ENCODE assay signal across 19 cellular contexts in genomic region chr6:40954446-40955180, GRCh38.
DNase-seq lines count a peak whose midpoint lies in the region; ATAC-seq, FAIRE-seq and TF ChIP-seq lines count a peak whose summit lies in the region.
"Had no signal": no experiment of that assay in that cellular context is flagged by ENCODE, and none has a peak within 500 bp of the region (broad histone marks: within the 10 kb centered on the region; RNA-seq: fewer than 3 reads in every experiment).

No MANE protein-coding gene starts in this region.

- H3K56ac ChIP-seq in H1 (replicated peaks; ENCODE audit: insufficient read length, low read depth, low read length) = no peak overlapping the region

- H3K36me3 ChIP-seq in HepG2 (replicated peaks in 1 of 2; ENCODE audit: control insufficient read depth in 1 of 2, insufficient read depth in 2 of 2, low read length in 2 of 2) (no peaks in the 10 kb centered on the region), right lobe of liver (no peaks in the 10 kb centered on the region), H1 (ENCODE audit: control insufficient read depth in 2 of 4, insufficient read depth in 4 of 4, low read length in 3 of 4) (no peaks in the 10 kb centered on the region), neuronal stem cell (replicated peaks in 1 of 2; ENCODE audit: control insufficient read depth in 2 of 2, insufficient read depth in 2 of 2, low read length in 2 of 2) (no peaks in the 10 kb centered on the region)
- H3K36me3 ChIP-seq in CD4-positive, alpha-beta memory T cell (ENCODE audit: insufficient read depth, low read length) = no peaks in the 10 kb centered on the region
- H3K36me3 ChIP-seq: BLaER1 treated with 17β-estradiol and CSF1 and Interleukin-3, amounts not matched to agents 10 nM and 100 nM; HAP-1 had no signal

- H3K18ac ChIP-seq in H1 (ENCODE audit: extremely low read depth, low read length) (no peak overlapping the region), neuronal stem cell (ENCODE audit: low read length) (peak overlapping the region; percentile 75)

- H3K4ac ChIP-seq in H1 (replicated peaks; ENCODE audit: insufficient read length, low read depth, low read length) (no peak overlapping the region), neuronal stem cell (ENCODE audit: low read length) (no peak overlapping the region)

- H3K9me3 ChIP-seq in HepG2 (ENCODE audit: low read length) = no peaks in the 10 kb centered on the region
- no peaks in the 10 kb centered on the region for H3K9me3 ChIP-seq in right lobe of liver
- no peaks in the 10 kb centered on the region for H3K9me3 ChIP-seq in H1 (ENCODE audit: insufficient read depth in 2 of 2, low read depth in 1 of 2, low read length in 1 of 2)
- no peaks in the 10 kb centered on the region for H3K9me3 ChIP-seq in neuronal stem cell (replicated peaks in 1 of 2; ENCODE audit: control insufficient read depth in 2 of 2, insufficient read depth in 1 of 2, low read depth in 1 of 2, low read length in 2 of 2)
- H3K9me3 ChIP-seq in CD4-positive, alpha-beta memory T cell (ENCODE audit: control insufficient read depth in 1 of 2, low read length in 2 of 2) = no peaks in the 10 kb centered on the region
- H3K9me3 ChIP-seq: BLaER1 treated with 17β-estradiol and CSF1 and Interleukin-3, amounts not matched to agents 10 nM and 100 nM; HAP-1 had no signal

- H2BK12ac ChIP-seq in H1 (ENCODE audit: low read depth, low read length) = peak overlapping the region; percentile 23; the same call in 1 of the 2 replicates
- no peak overlapping the region for H2BK12ac ChIP-seq in neuronal stem cell (ENCODE audit: low read length)

- H3K4me1 Mint-ChIP-seq in CD4-positive, alpha-beta memory T cell = no peaks in the 10 kb centered on the region
- H3K4me1 Mint-ChIP-seq: CD8-positive, alpha-beta memory T cell had no signal

- H3K9me3 Mint-ChIP-seq in CD4-positive, alpha-beta memory T cell = no peaks in the 10 kb centered on the region
- H3K9me3 Mint-ChIP-seq: CD8-positive, alpha-beta memory T cell had no signal

- no peak overlapping the region for H2BK120ac ChIP-seq in H1 (replicated peaks; ENCODE audit: low read depth, low read length)
- no peak overlapping the region for H2BK120ac ChIP-seq in neuronal stem cell (ENCODE audit: low read depth, low read length)

- intact Hi-C loops in HepG2 (cut with micrococcal nuclease; ENCODE audit: unreplicated experiment) = loop anchor here (5.0 kb wide), 1 partner anchor 57 kb away; no protein-coding TSS in a partner anchor
- intact Hi-C loops in right lobe of liver (cut with DNase I) = no loop called here
- intact Hi-C loops in CD4-positive, alpha-beta memory T cell (cut with micrococcal nuclease) = no loop called here

- H3K27me3 ChIP-seq in HepG2 (ENCODE audit: control insufficient read depth in 1 of 2, insufficient read depth in 2 of 2, low read length in 2 of 2) (peaks cover 0 to 5% of the 10 kb centered on the region in 2 experiments; a peak in 4 of 5 replicates), right lobe of liver (no peaks in the 10 kb centered on the region), H1 (replicated peaks in 1 of 4; ENCODE audit: control insufficient read depth in 3 of 4, extremely low read depth in 1 of 4, insufficient read depth in 3 of 4, low read length in 3 of 4) (no peaks in the 10 kb centered on the region), neuronal stem cell (ENCODE audit: control insufficient read depth in 3 of 3, insufficient read depth in 3 of 3, low read depth in 1 of 3, low read length in 3 of 3) (no peaks in the 10 kb centered on the region)
- H3K27me3 ChIP-seq in CD4-positive, alpha-beta memory T cell (ENCODE audit: insufficient read depth, low read length) = no peaks in the 10 kb centered on the region
- H3K27me3 ChIP-seq: BLaER1 treated with 17β-estradiol and CSF1 and Interleukin-3, amounts not matched to agents 10 nM and 100 nM had no signal

- no peak overlapping the region for H3K4me3 ChIP-seq in HepG2 (replicated peaks in 1 of 3; ENCODE audit: insufficient read depth in 1 of 3, low read depth in 2 of 3, low read length in 3 of 3)
- no peak overlapping the region for H3K4me3 ChIP-seq in right lobe of liver
- no peak overlapping the region for H3K4me3 ChIP-seq in H1 (ENCODE audit: extremely low read depth in 1 of 4, insufficient read depth in 2 of 4, low read depth in 3 of 4, low read length in 4 of 4)
- H3K4me3 ChIP-seq in neuronal stem cell (ENCODE audit: low read length in 2 of 2) = peak overlapping the region in 1 of 2 donors; percentile 52
- no peak overlapping the region for H3K4me3 ChIP-seq in CD4-positive, alpha-beta memory T cell (ENCODE audit: low read length in 2 of 2)
- H3K4me3 ChIP-seq: BLaER1 treated with 17β-estradiol and CSF1 and Interleukin-3, amounts not matched to agents 10 nM and 100 nM; GM12878; HAP-1 had no signal

- H2BK15ac ChIP-seq in H1 (ENCODE audit: low read length) (peak overlapping the region; percentile 97), neuronal stem cell (ENCODE audit: low read length) (no peak overlapping the region)

- no peak overlapping the region for H3K27ac Mint-ChIP-seq in CD4-positive, alpha-beta memory T cell
- H3K27ac Mint-ChIP-seq: CD8-positive, alpha-beta memory T cell had no signal

- H2BK5ac ChIP-seq in H1 (ENCODE audit: low read depth, low read length) (no peak overlapping the region), neuronal stem cell (ENCODE audit: low read length) (peak overlapping the region; percentile 62)

- H3K4me3 Mint-ChIP-seq in CD4-positive, alpha-beta memory T cell = no peak overlapping the region
- H3K4me3 Mint-ChIP-seq: CD8-positive, alpha-beta memory T cell had no signal

- H3K4me1 ChIP-seq in HepG2 (ENCODE audit: insufficient read depth, low read length) = peaks cover 51% of the 10 kb centered on the region
- peaks cover 0 to 4% (median 0%) of the 10 kb centered on the region in 4 donors for H3K4me1 ChIP-seq in right lobe of liver
- H3K4me1 ChIP-seq in H1 (replicated peaks in 1 of 4; ENCODE audit: control insufficient read depth in 3 of 4, insufficient read depth in 4 of 4, low read length in 3 of 4) = peaks cover 0 to 7% (median 6%) of the 10 kb centered on the region in 4 experiments; a peak in 5 of 7 replicates
- H3K4me1 ChIP-seq in neuronal stem cell (ENCODE audit: control insufficient read depth in 2 of 2, insufficient read depth in 1 of 2, low read depth in 1 of 2, low read length in 2 of 2) = peaks cover 5 to 9% of the 10 kb centered on the region in 2 donors
- H3K4me1 ChIP-seq in CD4-positive, alpha-beta memory T cell (ENCODE audit: insufficient read depth, low read length) = no peaks in the 10 kb centered on the region
- H3K4me1 ChIP-seq: BLaER1 treated with 17β-estradiol and CSF1 and Interleukin-3, amounts not matched to agents 10 nM and 100 nM; HAP-1 had no signal

- H2AFZ ChIP-seq in HepG2 (ENCODE audit: low read length) (no peak overlapping the region), H1 (ENCODE audit: low read length) (no peak overlapping the region), neuronal stem cell (ENCODE audit: low read length) (no peak overlapping the region)

- whole genome bisulfite sequencing in HepG2 (ENCODE audit: low lambda C conversion rate) = 17% methylated on average over 6 of the region's 6 CpGs
- WGBS in right lobe of liver (ENCODE audit: insufficient coverage, low coverage, low lambda C conversion rate, missing lambda C conversion rate) = 61% methylated on average over 5 of the region's 6 CpGs
- WGBS in H1 (ENCODE audit: extremely low coverage in 1 of 2, insufficient coverage in 1 of 2, insufficient read length in 1 of 2, insufficient replicate concordance in 2 of 2, low coverage in 1 of 2, low lambda C conversion rate in 2 of 2, missing lambda C conversion rate in 1 of 2), 2 experiments = 90% methylated on average over 6 of the region's 6 CpGs; no CpG with 5 or more reads in 1 of the 2 experiments
- no CpG with 5 or more reads among the region's 6 CpGs for WGBS in neuronal stem cell (ENCODE audit: extremely low coverage in 2 of 2, insufficient read length in 2 of 2, insufficient replicate concordance in 1 of 2), 2 donors

- H2AK5ac ChIP-seq in H1 (ENCODE audit: low read depth, low read length) (peak overlapping the region; percentile 6; the same call in 1 of the 2 replicates), neuronal stem cell (ENCODE audit: low read depth, low read length) (no peak overlapping the region)

- H3K27ac ChIP-seq in HepG2 (ENCODE audit: extremely low read length, insufficient read depth, low read length) = no peak overlapping the region
- no peak overlapping the region for H3K27ac ChIP-seq in right lobe of liver
- H3K27ac ChIP-seq in H1 (ENCODE audit: low read depth, low read length) = no peak overlapping the region
- H3K27ac ChIP-seq in neuronal stem cell (replicated peaks; ENCODE audit: low read length) = no peak overlapping the region
- H3K27ac ChIP-seq in CD4-positive, alpha-beta memory T cell (ENCODE audit: low read depth, low read length) = no peak overlapping the region
- H3K27ac ChIP-seq: 22Rv1; BLaER1 treated with 17β-estradiol and CSF1 and Interleukin-3, amounts not matched to agents 10 nM and 100 nM had no signal

- CTCF ChIA-PET in HepG2 (lab: Yijun Ruan, JAX; ENCODE audit: low intra/inter-chr PET ratio, low total read pairs) (no interaction called here), H1 (lab: Charles Lee; ENCODE audit: partially characterized antibody) (interaction anchor here (0.7 to 1.7 kb wide), 6 partner anchors 10 to 171 kb away, joined by 3 to 4 read pairs (median 3); no protein-coding TSS in a partner anchor)
- CTCF ChIA-PET in CD4-positive, alpha-beta memory T cell (lab: Charles Lee; ENCODE audit: partially characterized antibody) = no interaction called here

- 0 out of 2 replicates have a peak overlapping the region, but pooled peaks have one; percentile 75 for H2BK20ac ChIP-seq in H1 (ENCODE audit: low read length)

- no peak for DNase-seq in HepG2 (ENCODE audit: low spot score)
- DNase-seq in right lobe of liver = no peak
- DNase-seq in H1 (ENCODE audit: low read depth in 1 of 2, low spot score in 2 of 2) = no peak
- no peak for DNase-seq in neuronal stem cell (ENCODE audit: low spot score)
- DNase-seq in CD4-positive, alpha-beta memory T cell = no peak
- no peak for DNase-seq in NCI-H774 (lab: John Stamatoyannopoulos, UW)
- no peak for DNase-seq in stimulated activated CD4-positive, alpha-beta T cell treated with anti-CD3 and anti-CD28 coated beads, Interleukin-15, amount 100 ng/mL, for 24 hours
- DNase-seq: CD8-positive, alpha-beta memory T cell; COR-L47; DMS 273 treated with DMSO at 0.1 percent for 48 hours; DMS53; DND-41; EL had no signal

- H4K91ac ChIP-seq in H1 (replicated peaks; ENCODE audit: insufficient read length, low read length) = no peak overlapping the region
- no peak overlapping the region for H4K91ac ChIP-seq in neuronal stem cell (ENCODE audit: low read depth, low read length, poor library complexity)

- no peak overlapping the region for H4K5ac ChIP-seq in H1 (ENCODE audit: insufficient read length, low read depth, low read length)

- no peak overlapping the region for H4K8ac ChIP-seq in H1 (ENCODE audit: extremely low read depth, insufficient read depth, low read length)
- H4K8ac ChIP-seq in neuronal stem cell (ENCODE audit: low read depth, low read length) = no peak overlapping the region

- TF ChIP-seq RAD21 in HepG2 (CRISPR knock-in tag; IDR thresholded peaks at IDR 0.05) = no peak
- TF ChIP-seq RAD21 in H1 (IDR thresholded peaks at IDR 0.05 in 1 of 2, conservative IDR thresholded peaks at IDR 0.05 in 1 of 2; ENCODE audit: low read depth in 2 of 2, low read length in 2 of 2) = no peak

- TF ChIP-seq POLR2A in HepG2 (IDR thresholded peaks at IDR 0.05; ENCODE audit: insufficient read depth in 1 of 2, low read depth in 2 of 2, low read length in 2 of 2) (no peak), right lobe of liver (IDR thresholded peaks at IDR 0.05) (no peak), H1 (IDR thresholded peaks at IDR 0.05; ENCODE audit: control extremely low read depth in 1 of 2, low read depth in 2 of 2, low read length in 2 of 2) (no peak)

- BruUV-seq in HepG2 (replicated peaks; lab: Mats Ljungman, UMichigan) = no TSS peak

- H3K27me3 Mint-ChIP-seq in CD4-positive, alpha-beta memory T cell = peaks cover 6 to 17% of the 10 kb centered on the region in 2 donors

- H3K36me3 Mint-ChIP-seq in CD4-positive, alpha-beta memory T cell = no peaks in the 10 kb centered on the region
- H3K36me3 Mint-ChIP-seq: CD8-positive, alpha-beta memory T cell had no signal

- H3K79me2 ChIP-seq in HepG2 (ENCODE audit: insufficient read depth, low read length) = no peaks in the 10 kb centered on the region
- no peaks in the 10 kb centered on the region for H3K79me2 ChIP-seq in H1 (ENCODE audit: control insufficient read depth in 1 of 2, insufficient read depth in 2 of 2, low read length in 2 of 2)

- TF ChIP-seq CTCF in HepG2 (CRISPR knock-in tag; IDR thresholded peaks at IDR 0.05) (no peak), right lobe of liver (IDR thresholded peaks at IDR 0.05) (no peak), H1 (IDR thresholded peaks at IDR 0.05; ENCODE audit: control extremely low read depth in 1 of 3, insufficient read depth in 1 of 3, low read depth in 1 of 3, low read length in 3 of 3) (no peak)

- H3K14ac ChIP-seq in H1 (ENCODE audit: insufficient read length) = no peak overlapping the region
- H3K14ac ChIP-seq in neuronal stem cell (ENCODE audit: low read length) = no peak overlapping the region

- POLR2A ChIA-PET in HepG2 (lab: Yijun Ruan, JAX) = interaction anchor here (4.3 kb wide), 1 partner anchor 42 kb away, joined by 26 read pairs; no protein-coding TSS in a partner anchor
- POLR2A ChIA-PET in H1 (lab: Charles Lee; ENCODE audit: partially characterized antibody) = no interaction called here
- POLR2A ChIA-PET in CD4-positive, alpha-beta memory T cell (lab: Charles Lee; ENCODE audit: partially characterized antibody) = no interaction called here

- FAIRE-seq in HepG2 (lab: Jason Lieb, UNC) (no peak), H1 (lab: Jason Lieb, UNC) (no peak)
- FAIRE-seq: GM12878, GM19239 had no signal

- in situ Hi-C loops in HepG2 (cut with HindIII; ENCODE audit: extremely low pct_ligation_motif_present, low pct_unique_long_range_greater_than_20kb) = no loop called here

- H3K4me2 ChIP-seq in HepG2 (ENCODE audit: low read depth, low read length) (peak overlapping the region; percentile 4; the same call in 1 of the 2 replicates), H1 (ENCODE audit: insufficient read depth in 1 of 2, low read depth in 2 of 2, low read length in 2 of 2) (no peak overlapping the region), neuronal stem cell (ENCODE audit: insufficient read depth, low read length, poor library complexity, severe bottlenecking) (no peak overlapping the region)
- H3K4me2 ChIP-seq: BLaER1 treated with 17β-estradiol and CSF1 and Interleukin-3, amounts not matched to agents 10 nM and 100 nM had no signal

- H3K23me2 ChIP-seq in H1 (ENCODE audit: low read depth, low read length) = peaks cover 3% of the 10 kb centered on the region; the same call in 1 of the 2 replicates

- H3K79me1 ChIP-seq in H1 (ENCODE audit: low read depth, low read length) (no peaks in the 10 kb centered on the region), neuronal stem cell (ENCODE audit: low read depth, low read length) (no peaks in the 10 kb centered on the region)

- TF ChIP-seq EP300 in HepG2 (IDR thresholded peaks at IDR 0.05; ENCODE audit: low read depth in 2 of 2, low read length in 2 of 2) (no peak), HepG2 (CRISPR knock-in tag; IDR thresholded peaks at IDR 0.05; ENCODE audit: borderline replicate concordance) (no peak), H1 (IDR thresholded peaks at IDR 0.05; ENCODE audit: borderline replicate concordance in 1 of 2, low read depth in 2 of 2, low read length in 2 of 2) (no peak)

- H3K9ac ChIP-seq in HepG2 (ENCODE audit: insufficient read depth, low read depth, low read length) (no peak overlapping the region), H1 (replicated peaks in 1 of 4; ENCODE audit: extremely low read depth in 1 of 4, low read depth in 3 of 4, low read length in 3 of 4) (no peak overlapping the region), neuronal stem cell (ENCODE audit: low read depth, low read length, poor library complexity) (no peak overlapping the region)
- H3K9ac ChIP-seq: BLaER1 treated with 17β-estradiol and CSF1 and Interleukin-3, amounts not matched to agents 10 nM and 100 nM had no signal

- H4K20me1 ChIP-seq in HepG2 (ENCODE audit: insufficient read depth, low read length) (no peaks in the 10 kb centered on the region), H1 (replicated peaks in 1 of 2; ENCODE audit: control insufficient read depth in 1 of 2, insufficient read depth in 2 of 2, low read length in 2 of 2) (no peaks in the 10 kb centered on the region)
- H4K20me1 ChIP-seq: BLaER1 treated with 17β-estradiol and CSF1 and Interleukin-3, amounts not matched to agents 10 nM and 100 nM had no signal

- ATAC-seq in HepG2 = peak; percentile 21; the same call in 2 of the 3 replicates
- no peak for ATAC-seq in right lobe of liver
- ATAC-seq in GM18870 (IDR thresholded peaks at IDR 0.05; ENCODE audit: unreplicated experiment) = no peak
- ATAC-seq: GM12878 had no signal

- H3K23ac ChIP-seq in H1 (ENCODE audit: insufficient read length) (no peak overlapping the region), neuronal stem cell (ENCODE audit: low read depth, low read length, poor library complexity) (no peak overlapping the region)

Comparison
In these comparisons a context has a peak if more than half of its experiments do, and no peak if none do; other contexts are left out.
1. Of the 41 proteins assayed by ChIP-seq in both HepG2 and H1: peak only in HepG2: MAX; only in H1: none; in both: none; in neither: 40.